Comparison of ENCODE assay signal across 8 cellular contexts in the genomic region with DNA sequence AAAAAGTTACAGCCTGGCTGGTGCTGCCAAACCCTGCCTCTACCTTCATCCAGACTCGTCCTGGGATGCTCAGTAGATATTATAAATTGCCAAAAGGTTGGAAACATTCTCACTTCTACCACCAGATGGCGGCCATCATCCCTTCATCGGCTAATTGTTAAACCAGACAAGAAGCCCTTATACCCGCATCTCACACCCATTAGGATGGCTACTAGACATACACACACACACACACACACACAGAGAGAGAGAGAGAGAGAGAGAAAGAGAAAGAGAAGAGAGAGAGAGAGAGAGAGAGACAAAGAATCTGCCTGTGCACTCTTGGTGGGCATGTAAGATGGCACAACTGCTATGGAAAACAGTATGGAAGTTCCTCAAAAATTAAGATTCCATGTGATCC. TPM values are rescaled to one million over a fixed set of nuclear protein-coding genes. Genes with fewer than 3 reads are reported as not detected.
A peak's percentile ranks its signal among the peaks of the same experiment; 100 is the strongest.
DNase-seq lines count a peak whose midpoint lies in the region; ATAC-seq and TF ChIP-seq lines count a peak whose summit lies in the region.

No MANE protein-coding gene starts in this region.

- DNase-seq in Caki2 (ENCODE audit: low read depth) = peak; percentile 53
- peak; percentile 54 for DNase-seq in HuH-7.5 (ENCODE audit: low spot score)
- peak; percentile 92 for DNase-seq in OCI-M1 (lab: John Stamatoyannopoulos, UW)
- DNase-seq in activated T-cell treated with anti-CD3 and anti-CD28 coated beads, Interleukin-2, amount 50 U/mL, for 24 hours = peak; percentile 48
- peak; percentile 83 for DNase-seq in fibroblast of mammary gland (ENCODE audit: low read depth)
- DNase-seq in neural progenitor cell (ENCODE audit: low spot score) = peak; percentile 72
- DNase-seq in tibial artery = peak in 1 of 2 donors; percentile 59

- no peak overlapping the region for H3K27ac ChIP-seq in neural progenitor cell
- no peak overlapping the region for H3K27ac ChIP-seq in tibial artery

- H3K27me3 ChIP-seq in neural progenitor cell = no peaks in the 10 kb centered on the region
- peaks cover 0 to 9% of the 10 kb centered on the region in 2 donors for H3K27me3 ChIP-seq in tibial artery

- TF ChIP-seq CTCF in fibroblast of mammary gland (conservative IDR thresholded peaks at IDR 0.05; ENCODE audit: control insufficient read depth, insufficient read depth, low read depth, low read length) (peak; percentile 70), neural progenitor cell (IDR thresholded peaks at IDR 0.05) (peak; percentile 72), tibial artery (IDR thresholded peaks at IDR 0.05) (peak; percentile 55 to 70)

- H3K27ac Mint-ChIP-seq in activated T-cell treated with anti-CD3 and anti-CD28 coated beads, Interleukin-2, amount 50 U/mL, for 24 hours = no peak overlapping the region
- no peak overlapping the region for H3K27ac Mint-ChIP-seq in neural progenitor cell

- H3K9me3 ChIP-seq in neural progenitor cell (ENCODE audit: low read depth) (no peaks in the 10 kb centered on the region), tibial artery (no peaks in the 10 kb centered on the region)

- H3K4me1 ChIP-seq in neural progenitor cell = no peaks in the 10 kb centered on the region
- H3K4me1 ChIP-seq in tibial artery = no peaks in the 10 kb centered on the region

- H3K9me3 Mint-ChIP-seq in activated T-cell treated with anti-CD3 and anti-CD28 coated beads, Interleukin-2, amount 50 U/mL, for 24 hours = no peaks in the 10 kb centered on the region
- no peaks in the 10 kb centered on the region for H3K9me3 Mint-ChIP-seq in neural progenitor cell

- H3K36me3 ChIP-seq in neural progenitor cell = no peaks in the 10 kb centered on the region
- H3K36me3 ChIP-seq in tibial artery = no peaks in the 10 kb centered on the region

- intact Hi-C loops in tibial artery (cut with DNase I; ENCODE audit: low total_unique reads) = loop anchor here (5.0 kb wide), 1 partner anchor 193 kb away; no protein-coding TSS in a partner anchor

- H3K4me1 Mint-ChIP-seq in activated T-cell treated with anti-CD3 and anti-CD28 coated beads, Interleukin-2, amount 50 U/mL, for 24 hours (ENCODE audit: low read depth) = peaks cover 6% of the 10 kb centered on the region
- H3K4me1 Mint-ChIP-seq in neural progenitor cell = peaks cover 11% of the 10 kb centered on the region

- no peaks in the 10 kb centered on the region for H4K20me1 ChIP-seq in neural progenitor cell (ENCODE audit: low read depth)

- H3K4me3 ChIP-seq in fibroblast of mammary gland (ENCODE audit: control insufficient read depth, low read depth, low read length) = no peak overlapping the region
- H3K4me3 ChIP-seq in neural progenitor cell = no peak overlapping the region
- no peak overlapping the region for H3K4me3 ChIP-seq in tibial artery

- no peaks in the 10 kb centered on the region for H3K27me3 Mint-ChIP-seq in activated T-cell treated with anti-CD3 and anti-CD28 coated beads, Interleukin-2, amount 50 U/mL, for 24 hours
- H3K27me3 Mint-ChIP-seq in neural progenitor cell (ENCODE audit: insufficient read depth, low read depth) = peaks cover 2% of the 10 kb centered on the region

- no peaks in the 10 kb centered on the region for H3K36me3 Mint-ChIP-seq in activated T-cell treated with anti-CD3 and anti-CD28 coated beads, Interleukin-2, amount 50 U/mL, for 24 hours (ENCODE audit: low read depth)
- no peaks in the 10 kb centered on the region for H3K36me3 Mint-ChIP-seq in neural progenitor cell

- no peaks in the 10 kb centered on the region for H3K79me2 ChIP-seq in neural progenitor cell (ENCODE audit: low read depth)

- H2AFZ ChIP-seq in neural progenitor cell (replicated peaks) = no peak overlapping the region

- no peaks in the 10 kb centered on the region for H3F3A ChIP-seq in neural progenitor cell (ENCODE audit: low read depth)

- ATAC-seq in GM21367 (IDR thresholded peaks at IDR 0.05; ENCODE audit: unreplicated experiment) = no peak

- H3K4me2 ChIP-seq in neural progenitor cell = no peak overlapping the region

- in situ Hi-C loops in Caki2 (cut with HindIII; ENCODE audit: low pct_unique_long_range_greater_than_20kb, low sequenced_read_pairs) = no loop called here

- H3K9ac ChIP-seq in neural progenitor cell = no peak overlapping the region

- no peak overlapping the region for H3K4me3 Mint-ChIP-seq in activated T-cell treated with anti-CD3 and anti-CD28 coated beads, Interleukin-2, amount 50 U/mL, for 24 hours
- no peak overlapping the region for H3K4me3 Mint-ChIP-seq in neural progenitor cell

RNA-seq across cellular contexts. Expression of gene SCIMP, which starts 15.0 kb away (rescaled TPM):
- not detected in 2 replicates for total RNA-seq in Caki2 (2014; rRNA removed; shearing (Covaris generic); ENCODE audit: low replicate concordance)
- total RNA-seq in neural progenitor cell (ENCODE audit: low replicate concordance) = not detected in 2 replicates

RNA-seq across cellular contexts. Expression of gene RABEP1, which starts 32.5 kb away (rescaled TPM):
- total RNA-seq in Caki2 (2014; rRNA removed; shearing (Covaris generic); ENCODE audit: low replicate concordance) = 15.8 and 16.4 TPM in 2 replicates
- total RNA-seq in neural progenitor cell (ENCODE audit: low replicate concordance) = 43.2 and 50.0 TPM in 2 replicates

RNA-seq across cellular contexts. Expression of gene ZNF594, which starts 57.9 kb away (rescaled TPM):
- total RNA-seq in Caki2 (2014; rRNA removed; shearing (Covaris generic); ENCODE audit: low replicate concordance) = 2.6 and 3.7 TPM in 2 replicates
- total RNA-seq in neural progenitor cell (ENCODE audit: low replicate concordance) = 19.5 and 25.3 TPM in 2 replicates
